In genomic region chr19:11152318-11153062, GRCh38 we compare ENCODE assay signal across 10 cellular contexts. TPM values are rescaled to one million over a fixed set of nuclear protein-coding genes. Genes with fewer than 3 reads are reported as not detected.
DNase-seq lines count a peak whose midpoint lies in the region; ATAC-seq, FAIRE-seq and TF ChIP-seq lines count a peak whose summit lies in the region.
"Had no signal": no experiment of that assay in that cellular context is flagged by ENCODE, and none has a peak within 500 bp of the region (broad histone marks: within the 10 kb centered on the region; RNA-seq: fewer than 3 reads in every experiment).

No MANE protein-coding gene starts in this region.

- CTCF ChIA-PET in HEK293 (lab: Yijun Ruan, JAX): interaction anchor here (0.7 kb wide), 1 partner anchor 268 kb away, joined by 3 read pairs; no protein-coding TSS in a partner anchor
- CTCF ChIA-PET in activated CD8-positive, alpha-beta T cell treated with anti-CD3 and anti-CD28 coated beads, Interleukin-2, amount 10 ng/mL, durations not matched to agents 7 days and 5 days (lab: Charles Lee): interaction anchor here (1.5 to 2.0 kb wide), 2 partner anchors 26 to 210 kb away, joined by 3 to 7 read pairs; no protein-coding TSS in a partner anchor

- intact Hi-C loops in kidney (cut with DNase I): no loop called here

- no peak overlapping the region for H3K4me3 ChIP-seq in HEK293 (ENCODE audit: low read depth, low read length)
- H3K4me3 ChIP-seq in kidney (ENCODE audit: low read length in 2 of 2): no peak overlapping the region
- no peak overlapping the region for H3K4me3 ChIP-seq in skin epidermis
- H3K4me3 ChIP-seq: spleen had no signal

- no peak overlapping the region for H3K9ac ChIP-seq in kidney (ENCODE audit: low read length in 2 of 2)

- H3K36me3 Mint-ChIP-seq in activated CD8-positive, alpha-beta T cell treated with anti-CD3 and anti-CD28 coated beads, Interleukin-2, amount 10 ng/mL, durations not matched to agents 7 days and 5 days (ENCODE audit: low read depth): peaks cover 42% of the 10 kb centered on the region

- no peaks in the 10 kb centered on the region for H3K27me3 Mint-ChIP-seq in activated CD8-positive, alpha-beta T cell treated with anti-CD3 and anti-CD28 coated beads, Interleukin-2, amount 10 ng/mL, durations not matched to agents 7 days and 5 days (ENCODE audit: low read depth)

- no peak for ATAC-seq in HG02884 (IDR thresholded peaks at IDR 0.05; ENCODE audit: unreplicated experiment)
- ATAC-seq in GM19324 (IDR thresholded peaks at IDR 0.05; ENCODE audit: low FRiP score, unreplicated experiment): no peak
- ATAC-seq in activated CD8-positive, alpha-beta T cell treated with anti-CD3 and anti-CD28 coated beads, Interleukin-2, amount 10 ng/mL, durations not matched to agents 7 days and 5 days: no peak
- ATAC-seq in HG03457 (IDR thresholded peaks at IDR 0.05; ENCODE audit: unreplicated experiment): no peak

- peaks cover 7 to 39% of the 10 kb centered on the region in 2 experiments; a peak in 2 of 3 replicates for H3K36me3 ChIP-seq in HEK293 (ENCODE audit: control insufficient read depth in 2 of 2, insufficient read depth in 1 of 2, low read length in 2 of 2)
- H3K36me3 ChIP-seq in kidney (ENCODE audit: control insufficient read depth in 1 of 2, insufficient read depth in 2 of 2, low read length in 2 of 2): no peaks in the 10 kb centered on the region

- no peak for FAIRE-seq in kidney (lab: Jason Lieb, UNC)

- no peak overlapping the region for H3K4me3 Mint-ChIP-seq in activated CD8-positive, alpha-beta T cell treated with anti-CD3 and anti-CD28 coated beads, Interleukin-2, amount 10 ng/mL, durations not matched to agents 7 days and 5 days

- no peaks in the 10 kb centered on the region for H3K9me3 Mint-ChIP-seq in activated CD8-positive, alpha-beta T cell treated with anti-CD3 and anti-CD28 coated beads, Interleukin-2, amount 10 ng/mL, durations not matched to agents 7 days and 5 days (ENCODE audit: insufficient read depth)

- no peak overlapping the region for H3K27ac ChIP-seq in HEK293 (ENCODE audit: extremely low read depth, low read depth, low read length)
- H3K27ac ChIP-seq in kidney (ENCODE audit: low read depth in 2 of 2, low read length in 2 of 2): peak overlapping the region; percentile 74 to 80
- H3K27ac ChIP-seq in skin epidermis: peak overlapping the region in 17 of 21 experiments; percentile 21 to 71 (median 47)

- no peaks in the 10 kb centered on the region for H3K4me1 ChIP-seq in HEK293 (ENCODE audit: control insufficient read depth, insufficient read depth, low read length)
- H3K4me1 ChIP-seq in kidney (ENCODE audit: control insufficient read depth in 1 of 2, insufficient read depth in 1 of 2, low read depth in 1 of 2, low read length in 2 of 2): peaks cover 8% of the 10 kb centered on the region in 2 donors

- DNase-seq in brain pericyte (ENCODE audit: low read depth, low spot score): peak; percentile 67
- peak; percentile 85 for DNase-seq in kidney
- no peak for DNase-seq in activated CD8-positive, alpha-beta T cell treated with anti-CD3 and anti-CD28 coated beads, Interleukin-2, amount 10 ng/mL, durations not matched to agents 7 days and 5 days
- DNase-seq: MV-4-11, spleen had no signal

- no peak overlapping the region for H3K27ac Mint-ChIP-seq in activated CD8-positive, alpha-beta T cell treated with anti-CD3 and anti-CD28 coated beads, Interleukin-2, amount 10 ng/mL, durations not matched to agents 7 days and 5 days

- H3K4me1 Mint-ChIP-seq in activated CD8-positive, alpha-beta T cell treated with anti-CD3 and anti-CD28 coated beads, Interleukin-2, amount 10 ng/mL, durations not matched to agents 7 days and 5 days (ENCODE audit: low read depth): peaks cover 27% of the 10 kb centered on the region

- TF ChIP-seq CTCF in HEK293 (tag by site-specific recombination; IDR thresholded peaks at IDR 0.05) (no peak), kidney (IDR thresholded peaks at IDR 0.05; ENCODE audit: borderline replicate concordance, extremely low read depth, insufficient read depth) (no peak)

- POLR2A ChIA-PET in HEK293 (lab: Yijun Ruan, JAX): interaction anchor here (1.4 to 5.9 kb wide), 2 partner anchors 9 to 11 kb away, joined by 5 to 37 read pairs; no protein-coding TSS in a partner anchor
- POLR2A ChIA-PET in activated CD8-positive, alpha-beta T cell treated with anti-CD3 and anti-CD28 coated beads, Interleukin-2, amount 10 ng/mL, durations not matched to agents 7 days and 5 days (lab: Charles Lee): interaction anchor here (0.6 to 1.5 kb wide), 2 partner anchors 9 to 29 kb away, joined by 3 to 4 read pairs; no protein-coding TSS in a partner anchor

- H3K9me3 ChIP-seq in HEK293 (ENCODE audit: control insufficient read depth, insufficient read depth, low read depth, low read length) (no peaks in the 10 kb centered on the region), kidney (ENCODE audit: control insufficient read depth in 1 of 2, low read length in 2 of 2) (no peaks in the 10 kb centered on the region)
- H3K9me3 ChIP-seq: spleen had no signal

TF ChIP-seq in HEK293, 187 proteins besides CTCF, POLR2A, EP300 and RAD21:
- 0 out of 2 replicates have a peak, but pooled peaks have one; percentile 12 for TF ChIP-seq ZBTB17 (tag by site-specific recombination; IDR thresholded peaks at IDR 0.05)
- TF ChIP-seq HOXA7 (CRISPR knock-in tag; IDR thresholded peaks at IDR 0.05; ENCODE audit: borderline replicate concordance): no peak
- TF ChIP-seq ZIC2 (tag by site-specific recombination; IDR thresholded peaks at IDR 0.05): no peak
- TF ChIP-seq PRDM10 (tag by site-specific recombination; IDR thresholded peaks at IDR 0.05): 0 out of 2 replicates have a peak, but pooled peaks have one; percentile 22
- TF ChIP-seq EGR2 (tag by site-specific recombination; IDR thresholded peaks at IDR 0.05; ENCODE audit: low read depth): peak; percentile 30; the same call in 1 of the 2 replicates
- peak; percentile 65 for TF ChIP-seq ZNF600 (tag by site-specific recombination; IDR thresholded peaks at IDR 0.05)
- TF ChIP-seq ZBTB6 (tag by site-specific recombination; IDR thresholded peaks at IDR 0.05): no peak
- TF ChIP-seq SP7 (tag by site-specific recombination; IDR thresholded peaks at IDR 0.05): 0 out of 2 replicates have a peak, but pooled peaks have one; percentile 35
- TF ChIP-seq ZNF341 (tag by site-specific recombination; IDR thresholded peaks at IDR 0.05; ENCODE audit: low read depth): peak; percentile 57
TF ChIP-seq in HEK293: peak in this region for 6.

RNA-seq across cellular contexts. Expression of gene SPC24, which starts 3.1 kb away (rescaled TPM):
- 1.7 TPM for total RNA-seq in kidney
- polyA plus RNA-seq in kidney (ENCODE audit: insufficient read depth, low read depth, low replicate concordance): 0.65 TPM
- total RNA-seq in activated CD8-positive, alpha-beta T cell treated with anti-CD3 and anti-CD28 coated beads, Interleukin-2, amount 10 ng/mL, durations not matched to agents 7 days and 5 days: 10 to 100 TPM; 92.6 to 94.0 TPM

RNA-seq across cellular contexts. Expression of gene KANK2, which starts 44.9 kb away (rescaled TPM):
- 119 TPM for total RNA-seq in kidney
- polyA plus RNA-seq in kidney (ENCODE audit: insufficient read depth, low read depth, low replicate concordance): 37.5 TPM
- 1 to 10 TPM; 6.1 to 8.0 TPM for total RNA-seq in activated CD8-positive, alpha-beta T cell treated with anti-CD3 and anti-CD28 coated beads, Interleukin-2, amount 10 ng/mL, durations not matched to agents 7 days and 5 days

Comparison
In these comparisons a context has a peak if more than half of its experiments do, and no peak if none do; other contexts are left out.
1. RNA of gene SPC24, which starts 3.1 kb away (total RNA-seq): 92.6 to 94.0 TPM in activated CD8-positive, alpha-beta T cell treated with anti-CD3 and anti-CD28 coated beads, Interleukin-2, amount 10 ng/mL, durations not matched to agents 7 days and 5 days; 1.7 TPM in kidney (single experiment); every median in the first group is over 10 times any median in the second.
2. RNA of gene KANK2, which starts 44.9 kb away (total RNA-seq): 119 TPM in kidney (single experiment); 6.1 to 8.0 TPM in activated CD8-positive, alpha-beta T cell treated with anti-CD3 and anti-CD28 coated beads, Interleukin-2, amount 10 ng/mL, durations not matched to agents 7 days and 5 days; every median in the first group is over 10 times any median in the second.